ENCODE assay signal across 7 cellular contexts in the genomic region with DNA sequence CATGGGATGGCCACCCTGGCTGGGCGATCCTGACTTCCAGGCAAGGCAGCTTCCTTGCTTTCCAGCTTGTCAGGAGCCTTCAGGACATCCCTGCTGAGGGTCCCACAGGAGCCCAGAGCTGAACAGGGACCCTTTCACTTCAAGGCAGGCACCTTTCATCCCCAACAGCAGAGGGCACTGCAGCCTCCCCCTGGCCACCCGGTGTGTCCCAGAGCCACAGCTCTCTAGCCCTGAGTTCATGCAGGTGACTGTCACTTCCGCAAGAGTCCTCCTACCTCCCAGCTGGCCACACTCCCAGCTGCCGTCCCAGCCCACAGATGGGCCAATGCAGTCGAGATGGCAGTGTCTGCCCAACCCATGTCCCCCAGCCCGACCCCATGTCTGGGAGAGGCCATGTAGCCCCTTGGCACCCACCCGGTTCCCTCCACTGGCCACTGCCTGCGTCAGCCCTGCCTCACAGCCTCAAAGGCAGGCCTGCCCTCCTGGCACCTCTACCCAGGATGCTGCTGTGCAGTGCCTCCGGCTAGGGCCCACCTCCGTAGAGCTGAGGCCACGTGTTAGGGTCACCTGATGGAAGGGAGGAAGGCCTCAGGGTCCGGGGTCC.
DNase-seq lines count a peak whose midpoint lies in the region; TF ChIP-seq lines count a peak whose summit lies in the region.
"Not testable (repeated sequence)": the region's sequence is repeated elsewhere in the genome, so short reads cannot be mapped to it uniquely, and the experiment has no call there.

No MANE protein-coding gene starts in this region.

- H2AFZ ChIP-seq in OCI-LY1 (ENCODE audit: low read length) = not testable (repeated sequence)

- not testable (repeated sequence) for H3K79me1 ChIP-seq in mesendoderm (ENCODE audit: low read length)

- not testable (repeated sequence) for H3K4me3 Mint-ChIP-seq in endodermal cell

- H3K27ac Mint-ChIP-seq in endodermal cell = not testable (repeated sequence)

- peak; percentile 19 for TF ChIP-seq CTCF in DOHH2 (IDR thresholded peaks at IDR 0.05; ENCODE audit: low read depth, low read length, poor library complexity, severe bottlenecking)
- 0 out of 3 replicates have a peak, but pooled peaks have one; percentile 15 for TF ChIP-seq CTCF in GM12872 (IDR thresholded peaks at IDR 0.05; ENCODE audit: insufficient read depth, low read depth, low read length)
- peak; percentile 22; the same call in 1 of the 2 replicates for TF ChIP-seq CTCF in OCI-LY1 (IDR thresholded peaks at IDR 0.05; ENCODE audit: low read length)
- peak; percentile 22; the same call in 1 of the 2 replicates for TF ChIP-seq CTCF in WERI-Rb-1 (IDR thresholded peaks at IDR 0.05; ENCODE audit: low read depth, low read length)
- peak; percentile 65 for TF ChIP-seq CTCF in endodermal cell (conservative IDR thresholded peaks at IDR 0.05)

- not testable (repeated sequence) for H3K9me3 Mint-ChIP-seq in endodermal cell

- not testable (repeated sequence) for H3K36me3 ChIP-seq in DOHH2 (ENCODE audit: control insufficient read depth, low read length); H7 (replicated peaks; ENCODE audit: control insufficient read depth, insufficient read depth, low read length); OCI-LY1 (ENCODE audit: insufficient read depth, low read length); WERI-Rb-1; endodermal cell (ENCODE audit: control insufficient read depth, insufficient read depth, low read length); mesendoderm (ENCODE audit: control insufficient read depth, insufficient read depth, low read length)

- not testable (repeated sequence) for H4K5ac ChIP-seq in mesendoderm (ENCODE audit: low read length)

- H3K4me1 ChIP-seq in DOHH2 (ENCODE audit: control insufficient read depth, low read length); OCI-LY1 (ENCODE audit: insufficient read depth, low read length, severe bottlenecking); endodermal cell (ENCODE audit: control insufficient read depth, insufficient read depth, low read length); mesendoderm (ENCODE audit: control insufficient read depth, low read depth, low read length): not testable (repeated sequence)

- H2BK5ac ChIP-seq in mesendoderm (ENCODE audit: low read length) = not testable (repeated sequence)

- H3K9ac ChIP-seq in OCI-LY1 (ENCODE audit: low read length); endodermal cell (ENCODE audit: extremely low read depth, low read length, poor library complexity, severe bottlenecking); mesendoderm (ENCODE audit: low read length): not testable (repeated sequence)

- not testable (repeated sequence) for H3K4me3 ChIP-seq in DOHH2 (ENCODE audit: low read length); H7 (ENCODE audit: insufficient read depth, low read depth, low read length); OCI-LY1 (ENCODE audit: low read depth, low read length, poor library complexity, severe bottlenecking); WERI-Rb-1 (ENCODE audit: low read depth, low read length); endodermal cell (ENCODE audit: low read length); mesendoderm (ENCODE audit: low read length)

- H4K20me1 ChIP-seq in DOHH2 (ENCODE audit: control insufficient read depth, insufficient read depth, low read depth, low read length); OCI-LY1 (ENCODE audit: insufficient read depth, low read length): not testable (repeated sequence)

- not testable (repeated sequence) for H2BK120ac ChIP-seq in mesendoderm (ENCODE audit: low read depth, low read length)

- not testable (repeated sequence) for H3K56ac ChIP-seq in mesendoderm (ENCODE audit: low read length)

- not testable (repeated sequence) for H3K23ac ChIP-seq in mesendoderm (ENCODE audit: low read length)

- H2AK5ac ChIP-seq in mesendoderm (ENCODE audit: low read length) = not testable (repeated sequence)

- DNase-seq in H7 (peak; percentile 19), endodermal cell (peak; percentile 63), mesendoderm (peak; percentile 1)
- DNase-seq in WERI-Rb-1 = not testable (repeated sequence)

- H3K18ac ChIP-seq in mesendoderm (ENCODE audit: low read length) = not testable (repeated sequence)

- not testable (repeated sequence) for H3K27me3 Mint-ChIP-seq in endodermal cell (ENCODE audit: insufficient read depth)

- not testable (repeated sequence) for H3K27me3 ChIP-seq in DOHH2 (ENCODE audit: control insufficient read depth, low read length); H7 (ENCODE audit: control insufficient read depth, insufficient read depth, low read length); OCI-LY1 (ENCODE audit: insufficient read depth, low read length); WERI-Rb-1 (ENCODE audit: insufficient read depth, low read depth, severe bottlenecking); endodermal cell (ENCODE audit: control insufficient read depth, insufficient read depth, low read length, poor library complexity, severe bottlenecking); mesendoderm (ENCODE audit: insufficient read depth, low read length, poor library complexity)

- not testable (repeated sequence) for H3K4me1 Mint-ChIP-seq in endodermal cell

- not testable (repeated sequence) for H3K9me3 ChIP-seq in DOHH2 (ENCODE audit: control insufficient read depth, insufficient read depth, low read length); OCI-LY1 (ENCODE audit: low read length); WERI-Rb-1 (ENCODE audit: severe bottlenecking); endodermal cell (ENCODE audit: control insufficient read depth, low read length)

- not testable (repeated sequence) for H3K4me2 ChIP-seq in DOHH2 (ENCODE audit: low read length); OCI-LY1 (ENCODE audit: low read length); mesendoderm (ENCODE audit: low read length)

- not testable (repeated sequence) for H3K4ac ChIP-seq in mesendoderm (ENCODE audit: low read depth, low read length)

- H3K79me2 ChIP-seq in DOHH2 (ENCODE audit: control insufficient read depth, low read length); OCI-LY1 (ENCODE audit: insufficient read depth, low read length); mesendoderm (ENCODE audit: control insufficient read depth, insufficient read depth, low read length): not testable (repeated sequence)

- not testable (repeated sequence) for H2BK15ac ChIP-seq in mesendoderm (replicated peaks; ENCODE audit: low read depth)

- not testable (repeated sequence) for H4K8ac ChIP-seq in mesendoderm (ENCODE audit: low read depth, low read length)

- WGBS in endodermal cell (ENCODE audit: insufficient coverage in 1 of 2, insufficient read length in 1 of 2), 2 experiments = 86 to 90% methylated on average over 2 to 8 of the region's 12 CpGs
- no CpG with 5 or more reads among the region's 12 CpGs for WGBS in mesendoderm (ENCODE audit: extremely low coverage, insufficient coverage, low lambda C conversion rate)

- not testable (repeated sequence) for H3K27ac ChIP-seq in DOHH2 (ENCODE audit: low read depth, low read length); OCI-LY1 (ENCODE audit: low read depth, low read length, poor library complexity, severe bottlenecking); WERI-Rb-1; endodermal cell (ENCODE audit: low read depth, low read length); mesendoderm (ENCODE audit: low read depth, low read length)

- H3K36me3 Mint-ChIP-seq in endodermal cell (ENCODE audit: low read depth) = not testable (repeated sequence)

- H3F3A ChIP-seq in DOHH2 (ENCODE audit: control insufficient read depth, insufficient read depth); OCI-LY1 (ENCODE audit: insufficient read depth, low read length): not testable (repeated sequence)

- not testable (repeated sequence) for H3K9me2 ChIP-seq in DOHH2 (replicated peaks; ENCODE audit: control insufficient read depth, low read length); OCI-LY1 (ENCODE audit: low read depth, low read length)

Comparison
In these comparisons a context has a peak if more than half of its experiments do, and no peak if none do; other contexts are left out.
1. CTCF ChIP-seq: peak in every context shown above with its lines; median percentile 65 in endodermal cell; 22 in OCI-LY1; 22 in WERI-Rb-1; 19 in DOHH2; 15 in GM12872.